Comparison of ENCODE assay signal across 8 cellular contexts in the genomic region with DNA sequence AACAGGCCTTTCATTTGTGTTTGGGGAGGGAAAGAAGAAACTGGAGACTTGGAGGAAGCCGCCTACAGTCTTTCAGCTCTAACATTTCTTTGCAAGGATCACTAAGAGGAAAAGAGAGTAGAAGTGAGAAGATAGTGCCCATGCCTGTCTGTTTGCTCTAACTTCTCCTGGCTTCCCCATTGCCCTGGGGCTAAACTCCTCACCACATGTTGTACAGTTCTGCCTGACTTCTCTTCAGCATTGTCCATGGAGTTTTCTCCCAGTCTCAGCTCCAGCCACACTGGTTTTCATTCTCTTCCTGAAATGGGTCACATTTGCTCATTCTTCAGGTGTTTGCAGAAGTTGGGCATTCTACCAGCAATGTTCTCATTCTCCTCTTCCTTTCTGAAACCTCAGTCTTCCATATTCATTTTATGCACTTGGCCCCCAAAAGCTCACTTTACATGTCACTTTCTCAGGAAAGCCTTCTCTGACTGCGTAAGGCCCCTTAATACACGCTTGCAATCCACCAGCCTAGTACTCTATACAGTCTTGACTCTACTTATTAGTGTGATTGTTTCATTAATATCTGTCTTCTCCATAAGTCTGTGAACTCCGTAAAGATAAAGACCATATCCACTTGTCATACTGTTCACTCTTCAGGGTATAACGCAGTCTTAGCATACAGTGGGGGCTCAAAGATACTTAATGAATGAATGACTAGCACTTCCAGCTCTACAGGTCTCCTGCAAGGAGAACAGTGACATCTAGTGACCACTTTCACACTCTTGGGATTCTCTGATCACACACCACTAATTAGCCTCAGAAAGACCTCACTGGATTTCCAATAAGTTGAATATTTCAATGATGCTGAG. TPM values are rescaled to one million over a fixed set of nuclear protein-coding genes. Genes with fewer than 3 reads are reported as not detected.
A peak's percentile ranks its signal among the peaks of the same experiment; 100 is the strongest.
DNase-seq lines count a peak whose midpoint lies in the region; ATAC-seq, FAIRE-seq and TF ChIP-seq lines count a peak whose summit lies in the region.

No MANE protein-coding gene starts in this region.

- H3K27me3 ChIP-seq in Loucy (ENCODE audit: insufficient read depth, low read length, poor library complexity, severe bottlenecking), result no peaks in the 10 kb centered on the region
- no peaks in the 10 kb centered on the region for H3K27me3 ChIP-seq in GM12878 (replicated peaks in 1 of 2; ENCODE audit: control insufficient read depth in 2 of 2, insufficient read depth in 2 of 2, low read length in 1 of 2)
- no peaks in the 10 kb centered on the region for H3K27me3 ChIP-seq in kidney epithelial cell (ENCODE audit: control insufficient read depth, insufficient read depth, low read length)

- H3K27ac ChIP-seq in GM12878 (ENCODE audit: control insufficient read depth, insufficient read depth), result no peak overlapping the region

- BruUV-seq in GM12878 (replicated peaks; lab: Mats Ljungman, UMichigan), result no TSS peak

- no peaks in the 10 kb centered on the region for H3K9me3 ChIP-seq in Loucy (ENCODE audit: insufficient read depth, low read depth, low read length)
- H3K9me3 ChIP-seq in GM12878 (replicated peaks; ENCODE audit: control insufficient read depth, insufficient read depth, low read length), result no peaks in the 10 kb centered on the region

- no peak for TF ChIP-seq POLR2A in GM12878 (IDR thresholded peaks at IDR 0.05; ENCODE audit: low read depth, low read length)

- no peak overlapping the region for H3K9ac ChIP-seq in Loucy (ENCODE audit: low read depth, low read length, poor library complexity, severe bottlenecking)
- no peak overlapping the region for H3K9ac ChIP-seq in GM12878 (ENCODE audit: control insufficient read depth, insufficient read depth, low read length)

- H3K4me3 ChIP-seq in GM12875 (ENCODE audit: low read depth, low read length), result no peak overlapping the region
- no peak overlapping the region for H3K4me3 ChIP-seq in Loucy (ENCODE audit: low read length, poor library complexity, severe bottlenecking)
- H3K4me3 ChIP-seq in GM12878, result no peak overlapping the region
- H3K4me3 ChIP-seq in kidney epithelial cell (ENCODE audit: low read depth, low read length), result no peak overlapping the region

- SMC1A ChIA-PET in GM12878 (lab: Charles Lee; ENCODE audit: uncharacterized antibody, unreplicated experiment), result interaction anchor here (1.2 to 1.4 kb wide), 2 partner anchors 46 to 1054 kb away, joined by 3 read pairs; no protein-coding TSS in a partner anchor

- H4K20me1 ChIP-seq in Loucy (ENCODE audit: insufficient read depth, low read length, poor library complexity, severe bottlenecking), result no peaks in the 10 kb centered on the region
- no peaks in the 10 kb centered on the region for H4K20me1 ChIP-seq in GM12878 (ENCODE audit: control insufficient read depth, insufficient read depth)

- FAIRE-seq in GM12878 (lab: Jason Lieb, UNC), result peak; percentile 80

- POLR2A ChIA-PET in GM12878 (lab: Charles Lee), result no interaction called here

- TF ChIP-seq CTCF in GM12875 (IDR thresholded peaks at IDR 0.05; ENCODE audit: borderline replicate concordance, insufficient read depth, low read depth, low read length) (peak; percentile 50), Loucy (conservative IDR thresholded peaks at IDR 0.05; ENCODE audit: low read length) (peak; percentile 65), GM12878 (IDR thresholded peaks at IDR 0.05 in 2 of 3, conservative IDR thresholded peaks at IDR 0.05 in 1 of 3; ENCODE audit: control insufficient read depth in 2 of 3, extremely low read depth in 1 of 3, insufficient read depth in 1 of 3, low read depth in 3 of 3, low read length in 3 of 3) (peak; percentile 46 to 57 (median 49); a peak in 5 of 6 replicates), kidney epithelial cell (IDR thresholded peaks at IDR 0.05; ENCODE audit: insufficient read depth, low read length, poor library complexity, severe bottlenecking) (peak; percentile 70)

- intact Hi-C loops in GM12878 (cut with micrococcal nuclease; ENCODE audit: unreplicated experiment), result loop anchor here (1.0 to 5.0 kb wide), 4 partner anchors 70 to 1055 kb away; no protein-coding TSS in a partner anchor

- CTCF ChIA-PET in GM12878 (lab: Yijun Ruan, JAX), result interaction anchor here (1.1 to 1.6 kb wide), 2 partner anchors 495 to 1054 kb away, joined by 4 to 9 read pairs; no protein-coding TSS in a partner anchor

- TF ChIP-seq RAD21 in GM12878 (IDR thresholded peaks at IDR 0.05; ENCODE audit: insufficient read depth, low read depth, low read length), result peak; percentile 68

- in situ Hi-C loops in GM12878 (cut with MboI), result loop anchor here (5.0 kb wide), 1 partner anchor 1055 kb away; no protein-coding TSS in a partner anchor

- no peaks in the 10 kb centered on the region for H3K9me2 ChIP-seq in Loucy (replicated peaks; ENCODE audit: low read depth, low read length)

- no peak for TF ChIP-seq EP300 in GM12878 (IDR thresholded peaks at IDR 0.05; ENCODE audit: borderline replicate concordance in 1 of 2, control insufficient read depth in 1 of 2, low read depth in 2 of 2, low read length in 2 of 2)

- ATAC-seq in GM12878 (peak; percentile 75), GM21528 (IDR thresholded peaks at IDR 0.05; ENCODE audit: low FRiP score, unreplicated experiment) (no peak)

- H2AFZ ChIP-seq in Loucy (ENCODE audit: low read length) (no peak overlapping the region), GM12878 (ENCODE audit: control insufficient read depth, low read depth, low read length) (no peak overlapping the region)

- H3F3A ChIP-seq in Loucy (ENCODE audit: low read depth), result no peaks in the 10 kb centered on the region

- H3K4me1 ChIP-seq in Loucy (ENCODE audit: insufficient read depth, low read length, poor library complexity, severe bottlenecking) (no peaks in the 10 kb centered on the region), GM12878 (ENCODE audit: control insufficient read depth, insufficient read depth, low read length) (no peaks in the 10 kb centered on the region)

- RAD21 ChIA-PET in GM12878 (lab: Charles Lee; ENCODE audit: unreplicated experiment), result no interaction called here

- DNase-seq in A172 (ENCODE audit: low spot score) (peak; percentile 47), GM12878 (ENCODE audit: low read depth, low spot score) (no peak), kidney epithelial cell (ENCODE audit: low read depth) (no peak), activated gamma-delta T cell treated with Interleukin-2 at 50 U/mL for 16 hours (no peak), GF-D8 (lab: John Stamatoyannopoulos, UW) (no peak)

- H3K4me2 ChIP-seq in Loucy (ENCODE audit: low read depth, low read length, poor library complexity, severe bottlenecking), result no peak overlapping the region
- no peak overlapping the region for H3K4me2 ChIP-seq in GM12878 (ENCODE audit: control insufficient read depth, insufficient read depth)

- WGBS in GM12878 (ENCODE audit: insufficient coverage, insufficient replicate concordance, low lambda C conversion rate, missing lambda C conversion rate), result 86% methylated on average over 5 of the region's 5 CpGs

- H3K36me3 ChIP-seq in Loucy (ENCODE audit: insufficient read depth, low read length) (no peaks in the 10 kb centered on the region), GM12878 (ENCODE audit: control insufficient read depth in 2 of 2, insufficient read depth in 2 of 2, low read length in 1 of 2) (peaks cover 0 to 6% of the 10 kb centered on the region in 2 experiments; a peak in 1 of 4 replicates), kidney epithelial cell (ENCODE audit: control insufficient read depth, insufficient read depth, low read length) (no peaks in the 10 kb centered on the region)

- no peaks in the 10 kb centered on the region for H3K79me2 ChIP-seq in Loucy (ENCODE audit: insufficient read depth, low read length)
- H3K79me2 ChIP-seq in GM12878 (ENCODE audit: control insufficient read depth, insufficient read depth, low read length), result no peaks in the 10 kb centered on the region

TF ChIP-seq in GM12878, 131 proteins besides CTCF, POLR2A, EP300 and RAD21:
- no peak for TF ChIP-seq KLF5 (IDR thresholded peaks at IDR 0.05; ENCODE audit: partially characterized antibody)
- peak; percentile 31; the same call in 1 of the 2 replicates for TF ChIP-seq SMC3 (IDR thresholded peaks at IDR 0.05; ENCODE audit: borderline replicate concordance, low read length)

RNA-seq across cellular contexts. Expression of a gene that starts 40.2 kb away (rescaled TPM):
- 30.5 and 31.7 TPM in 2 replicates for total RNA-seq in A172 (2014; rRNA removed; shearing (Covaris generic))
- 39.5 and 42.8 TPM in 2 replicates for total RNA-seq in GM12878 (2013; cell fraction: nucleolus; rRNA removed)
- total RNA-seq in GM12878 (2014; rRNA removed), result 12.1 and 13.6 TPM in 2 replicates
- total RNA-seq in GM12878 (2014; rRNA removed; fragmentation: Illumina TruSeq; extraction: Trizol), result 9.5 and 10.0 TPM in 2 replicates
- 21.4 and 23.8 TPM in 2 replicates for total RNA-seq in GM12878 (2021)
- 8.7 TPM for polyA plus RNA-seq in GM12878 (2011; ENCODE audit: low read depth)
- 17.7 and 21.3 TPM in 2 replicates for polyA plus RNA-seq in GM12878 (2011; rRNA removed)
- 15.8 and 19.9 TPM in 2 replicates for polyA plus RNA-seq in GM12878 (2011; cell fraction: cytosol; rRNA removed)
- 25.5 and 25.9 TPM in 2 replicates for polyA plus RNA-seq in GM12878 (2011; cell fraction: nucleus; rRNA removed)
- 7.5 and 10.1 TPM in 2 replicates for polyA plus RNA-seq in GM12878 (2012)
- polyA plus RNA-seq in GM12878 (2014; fragmentation: Illumina TruSeq; extraction: Trizol), result 12.3 and 12.6 TPM in 2 replicates
- 10 to 100 TPM in 1 of 2 experiments, 1 to 10 TPM in 1; 7.1 to 11.4 TPM for polyA plus RNA-seq in GM12878 (2014; fragmentation: Nextera tagmentation; extraction: Ambion mirVana)
- polyA plus RNA-seq in GM12878 (2014; rRNA removed), result 10.1 and 10.9 TPM in 2 replicates
- 10 to 100 TPM; 18.6 to 23.3 TPM for polyA plus RNA-seq in GM12878 (2016; fragmentation: Nextera tagmentation; extraction: Ambion mirVana)
- 45.8 and 47.4 TPM in 2 replicates for polyA minus RNA-seq in GM12878 (2011; rRNA and poly(A)+ RNA removed)
- polyA minus RNA-seq in GM12878 (2011; cell fraction: cytosol; rRNA and poly(A)+ RNA removed), result 10.7 and 12.6 TPM in 2 replicates
- polyA minus RNA-seq in GM12878 (2011; cell fraction: nucleus; rRNA and poly(A)+ RNA removed), result 27.4 and 38.9 TPM in 2 replicates
- total RNA-seq in kidney epithelial cell, result 26.4 and 30.3 TPM in 2 replicates
